In genomic region chr14:69027242-69027913, GRCh38 we compare ENCODE assay signal across 1 cellular context.
TF ChIP-seq lines count a peak whose summit lies in the region.

No MANE protein-coding gene starts in this region.

TF ChIP-seq in GM23338, 12 proteins besides CTCF, POLR2A, EP300 and RAD21 (continued from another document):
- no peak for TF ChIP-seq REST (IDR thresholded peaks at IDR 0.05; ENCODE audit: unreplicated experiment)
